ENCODE assay signal across 35 cellular contexts in genomic region chr3:180683816-180684215, GRCh38. TPM values are rescaled to one million over a fixed set of nuclear protein-coding genes. Genes with fewer than 3 reads are reported as not detected.
"Had no signal": no experiment of that assay in that cellular context is flagged by ENCODE, and none has a peak within 500 bp of the region (broad histone marks: within the 10 kb centered on the region; RNA-seq: fewer than 3 reads in every experiment).

No MANE protein-coding gene starts in this region.

- H3K4me3 ChIP-seq: ascending aorta, cardiac muscle cell, MG63, SJCRH30, SK-N-MC had no signal

- H3K9me3 Mint-ChIP-seq: activated CD4-positive, alpha-beta T cell treated with anti-CD3 and anti-CD28 coated beads, Interleukin-2, amount 10 ng/mL, durations not matched to agents 24 days and 14 days; activated CD8-positive, alpha-beta T cell treated with anti-CD3 and anti-CD28 coated beads for 36 hours; activated naive CD4-positive, alpha-beta T cell treated with anti-CD3 and anti-CD28 coated beads, Interleukin-2, amount 50 U/mL, for 24 hours; activated naive CD8-positive, alpha-beta T cell treated with anti-CD3 and anti-CD28 coated beads, Interleukin-2, amount 10 ng/mL, durations not matched to agents 7 days and 5 days; activated T-helper 2 cell treated with anti-CD3 and anti-CD28 coated beads, Interferon-gamma antibody, Interleukin-2, Interleukin-4, amounts not matched to agents 10 μg/mL and 5 μg/mL and 100 μg/mL, durations not matched to agents 14 hours and 24 hours and 36 hours had no signal

- H3K27ac ChIP-seq: ascending aorta, cardiac muscle cell, SJCRH30, SK-N-MC, WERI-Rb-1 had no signal

- DNase-seq: activated CD4-positive, alpha-beta T cell treated with anti-CD3 and anti-CD28 coated beads for 1 hour; activated CD4-positive, alpha-beta T cell treated with anti-CD3 and anti-CD28 coated beads, Interleukin-2, amount 10 ng/mL, durations not matched to agents 24 days and 14 days; activated CD4-positive, alpha-beta T cell treated with anti-CD3 and anti-CD28 coated beads, Interleukin-2, amount 50 U/mL, for 4 hours; activated CD4-positive, CD25-positive, alpha-beta regulatory T cell; activated CD8-positive, alpha-beta T cell treated with anti-CD3 and anti-CD28 coated beads for 36 hours; activated gamma-delta T cell; activated naive CD4-positive, alpha-beta T cell treated with Interleukin-2 at 50 U/mL for 16 hours; activated naive CD8-positive, alpha-beta T cell treated with anti-CD3 and anti-CD28 coated beads, Interleukin-2, amount 10 ng/mL, durations not matched to agents 7 days and 5 days; activated T-cell treated with anti-CD3 and anti-CD28 coated beads, Interleukin-2, amount 50 U/mL, for 1 hour; amygdala; Karpas-422; KBM-7; MG63; NCI-H1048; NCI-H1105 treated with DMSO at 0.1 percent for 48 hours; NCI-H1436 treated with DMSO at 0.1 percent for 48 hours; NCI-H1694 treated with DMSO at 0.1 percent for 48 hours; NCI-H2029; NCI-H2107; NCI-H510A; NCI-H526; NCI-H748 treated with DMSO at 0.1 percent for 48 hours; NK-92 treated with Interleukin-12 subunit alpha and Interleukin-12 subunit beta, amount 100 ng/mL, for 24 hours; Right ventricle myocardium superior; SJCRH30; T1000; WERI-Rb-1 had no signal

- H3K4me3 Mint-ChIP-seq: activated CD4-positive, alpha-beta T cell treated with anti-CD3 and anti-CD28 coated beads, Interleukin-2, amount 10 ng/mL, durations not matched to agents 24 days and 14 days; activated CD8-positive, alpha-beta T cell treated with anti-CD3 and anti-CD28 coated beads for 36 hours; activated naive CD4-positive, alpha-beta T cell treated with anti-CD3 and anti-CD28 coated beads, Interleukin-2, amount 50 U/mL, for 24 hours; activated naive CD8-positive, alpha-beta T cell treated with anti-CD3 and anti-CD28 coated beads, Interleukin-2, amount 10 ng/mL, durations not matched to agents 7 days and 5 days had no signal

- H3K36me3 Mint-ChIP-seq: activated naive CD4-positive, alpha-beta T cell treated with anti-CD3 and anti-CD28 coated beads, Interleukin-2, amount 50 U/mL, for 24 hours; activated naive CD8-positive, alpha-beta T cell treated with anti-CD3 and anti-CD28 coated beads, Interleukin-2, amount 10 ng/mL, durations not matched to agents 7 days and 5 days had no signal

- H3K27ac Mint-ChIP-seq: activated CD4-positive, alpha-beta T cell treated with anti-CD3 and anti-CD28 coated beads, Interleukin-2, amount 10 ng/mL, durations not matched to agents 24 days and 14 days; activated CD8-positive, alpha-beta T cell treated with anti-CD3 and anti-CD28 coated beads for 36 hours; activated naive CD4-positive, alpha-beta T cell treated with anti-CD3 and anti-CD28 coated beads, Interleukin-2, amount 50 U/mL, for 24 hours; activated naive CD8-positive, alpha-beta T cell treated with anti-CD3 and anti-CD28 coated beads, Interleukin-2, amount 10 ng/mL, durations not matched to agents 7 days and 5 days; activated T-helper 2 cell treated with anti-CD3 and anti-CD28 coated beads, Interferon-gamma antibody, Interleukin-2, Interleukin-4, amounts not matched to agents 10 μg/mL and 5 μg/mL and 100 μg/mL, durations not matched to agents 14 hours and 24 hours and 36 hours had no signal

RNA-seq across cellular contexts. Expression of gene CCDC39, which starts 4.5 kb away (rescaled TPM):
- total RNA-seq: activated CD4-positive, alpha-beta T cell treated with anti-CD3 and anti-CD28 coated beads, Interleukin-2, amount 10 ng/mL, durations not matched to agents 24 days and 14 days; activated CD8-positive, alpha-beta memory T cell treated with anti-CD3 and anti-CD28 coated beads for 36 hours; activated CD8-positive, alpha-beta T cell treated with anti-CD3 and anti-CD28 coated beads for 36 hours; activated naive CD8-positive, alpha-beta T cell treated with anti-CD3 and anti-CD28 coated beads, Interleukin-2, amount 10 ng/mL, durations not matched to agents 7 days and 5 days; activated T-helper 2 cell treated with anti-CD3 and anti-CD28 coated beads, Interferon-gamma antibody, Interleukin-2, Interleukin-4, amounts not matched to agents 10 μg/mL and 5 μg/mL and 100 μg/mL, durations not matched to agents 14 hours and 24 hours and 36 hours; ascending aorta; cardiac muscle cell; Right ventricle myocardium superior; SJCRH30; T-helper 1 cell treated with Interleukin-12 subunit alpha and Interleukin-12 subunit beta and Interleukin-4 antibody, amounts not matched to agents 30 ng/mL and 1 ng/mL, for 36 hours; T-helper 2 cell treated with Interferon-gamma antibody and Interleukin-4, amounts not matched to agents 100 ng/mL and 5 ng/mL, for 36 hours had no signal
